In the genomic region with DNA sequence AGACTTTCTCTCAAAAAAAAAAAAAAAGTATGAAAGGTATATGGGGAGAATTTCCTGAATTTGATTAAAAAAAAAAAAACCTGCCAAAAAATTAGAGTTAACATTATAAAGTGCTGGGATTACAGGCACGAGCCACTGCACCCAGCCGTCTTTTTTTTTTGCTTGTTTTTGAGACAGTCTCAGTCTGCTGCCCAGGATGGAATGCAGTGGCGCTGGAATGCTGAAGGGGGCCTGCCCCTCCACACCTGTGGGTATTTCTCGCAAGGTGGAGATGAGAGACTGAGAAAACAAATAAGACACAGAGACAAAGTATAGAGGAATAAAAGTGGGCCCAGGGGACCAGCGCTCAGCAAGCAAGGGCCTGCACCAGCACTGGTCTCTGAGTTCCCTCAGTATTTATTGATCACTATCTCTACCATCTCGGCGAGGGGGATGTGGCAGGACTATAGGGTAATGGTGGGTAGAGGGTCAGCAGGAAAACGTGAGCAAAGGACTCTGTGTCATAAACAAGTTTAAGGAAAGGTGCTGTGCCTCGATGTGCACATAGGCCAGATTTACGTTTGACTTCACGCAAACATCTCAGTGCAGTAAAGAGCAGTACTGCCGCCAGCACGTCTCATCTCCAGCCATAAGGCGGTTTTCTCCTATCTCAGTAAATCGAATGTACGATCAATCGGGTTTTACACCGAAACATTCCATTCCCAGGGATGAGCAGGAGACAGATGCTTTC, we compare ENCODE assay signal across 1 cellular context.
TF ChIP-seq lines count a peak whose summit lies in the region.

No MANE protein-coding gene starts in this region.

TF ChIP-seq in WTC11, 78 proteins besides CTCF, POLR2A, EP300 and RAD21 (continued from another document):
- TF ChIP-seq ZNF138 (CRISPR knock-in tag; conservative IDR thresholded peaks at IDR 0.05) (no peak), ZBTB21 (CRISPR knock-in tag; IDR thresholded peaks at IDR 0.05; ENCODE audit: borderline replicate concordance) (no peak)
- TF ChIP-seq, protein P1, sequence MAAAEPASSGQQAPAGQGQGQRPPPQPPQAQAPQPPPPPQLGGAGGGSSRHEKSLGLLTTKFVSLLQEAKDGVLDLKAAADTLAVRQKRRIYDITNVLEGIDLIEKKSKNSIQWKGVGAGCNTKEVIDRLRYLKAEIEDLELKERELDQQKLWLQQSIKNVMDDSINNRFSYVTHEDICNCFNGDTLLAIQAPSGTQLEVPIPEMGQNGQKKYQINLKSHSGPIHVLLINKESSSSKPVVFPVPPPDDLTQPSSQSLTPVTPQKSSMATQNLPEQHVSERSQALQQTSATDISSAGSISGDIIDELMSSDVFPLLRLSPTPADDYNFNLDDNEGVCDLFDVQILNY (CRISPR knock-in tag; IDR thresholded peaks at IDR 0.05): no peak
TF ChIP-seq in WTC11: peak in this region for 0.
